ENCODE assay signal across 21 cellular contexts in the genomic region with DNA sequence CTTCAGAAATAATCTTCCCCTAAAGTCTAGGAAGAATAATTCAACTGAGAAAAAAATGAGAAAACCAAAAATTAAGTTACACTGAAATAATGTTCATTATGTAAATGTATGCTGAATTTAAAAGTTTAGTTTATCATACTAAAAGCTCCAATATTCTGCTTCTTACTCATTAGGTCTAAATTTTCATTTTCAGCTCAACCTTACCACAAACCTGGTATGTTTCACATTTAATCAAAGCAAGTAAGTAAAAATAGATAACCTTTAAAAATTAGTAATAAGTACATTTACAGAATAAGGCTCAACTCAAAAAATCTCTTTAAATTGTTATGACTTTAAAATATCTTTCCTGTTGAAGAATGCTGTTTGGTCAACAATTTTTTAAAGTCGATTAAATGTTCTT.
"Had no signal": no experiment of that assay in that cellular context is flagged by ENCODE, and none has a peak within 500 bp of the region (broad histone marks: within the 10 kb centered on the region; RNA-seq: fewer than 3 reads in every experiment).

No MANE protein-coding gene starts in this region.

- ATAC-seq: activated CD8-positive, alpha-beta T cell treated with anti-CD3 and anti-CD28 coated beads for 36 hours; activated naive CD4-positive, alpha-beta T cell treated with anti-CD3 and anti-CD28 coated beads, Interleukin-2, amount 50 U/mL, for 72 hours; esophagus mucosa; left lung; naive thymus-derived CD4-positive, alpha-beta T cell; T-helper 17 cell had no signal

- DNase-seq: activated CD4-positive, alpha-beta T cell treated with anti-CD3 and anti-CD28 coated beads, Interleukin-2, amount 10 ng/mL, durations not matched to agents 7 days and 5 days; activated CD8-positive, alpha-beta memory T cell treated with anti-CD3 and anti-CD28 coated beads, Interleukin-2, amount 10 ng/mL, durations not matched to agents 7 days and 5 days; activated CD8-positive, alpha-beta T cell treated with anti-CD3 and anti-CD28 coated beads for 36 hours; activated gamma-delta T cell treated with Interleukin-2 at 50 U/mL for 16 hours; aorta; caudate nucleus; dermis blood vessel endothelial cell; effector CD8-positive, alpha-beta T cell; foreskin melanocyte; glutamatergic neuron; immature natural killer cell; kidney glomerular epithelial cell; left lung; naive thymus-derived CD4-positive, alpha-beta T cell; sigmoid colon; stimulated activated CD4-positive, alpha-beta T cell treated with anti-CD3 and anti-CD28 coated beads, Interleukin-15, amount 100 ng/mL, for 24 hours; T-helper 17 cell; transverse colon had no signal

- FAIRE-seq: endothelial cell of umbilical vein had no signal
